ENCODE assay signal across 13 cellular contexts in genomic region chr18:44779893-44780292, GRCh38.
DNase-seq lines count a peak whose midpoint lies in the region; FAIRE-seq and TF ChIP-seq lines count a peak whose summit lies in the region.
"Had no signal": no experiment of that assay in that cellular context is flagged by ENCODE, and none has a peak within 500 bp of the region (broad histone marks: within the 10 kb centered on the region; RNA-seq: fewer than 3 reads in every experiment).

No MANE protein-coding gene starts in this region.

- H3K36me3 ChIP-seq in Caco-2 (ENCODE audit: control insufficient read depth, insufficient read depth, low read length) (no peaks in the 10 kb centered on the region), muscle layer of colon (ENCODE audit: insufficient read depth, low read length) (no peaks in the 10 kb centered on the region), sigmoid colon (no peaks in the 10 kb centered on the region), small intestine (ENCODE audit: control insufficient read depth in 2 of 2, insufficient read depth in 2 of 2, low read length in 2 of 2) (no peaks in the 10 kb centered on the region), breast epithelium (no peaks in the 10 kb centered on the region)
- H3K36me3 ChIP-seq: Peyer's patch had no signal

- H3K4me1 ChIP-seq in Caco-2 (peaks cover 17% of the 10 kb centered on the region; the same call in 1 of the 2 replicates), muscle layer of colon (ENCODE audit: insufficient read depth, low read length) (peaks cover 69% of the 10 kb centered on the region), sigmoid colon (peaks cover 0 to 70% (median 61%) of the 10 kb centered on the region in 4 donors), small intestine (ENCODE audit: control insufficient read depth in 2 of 2, insufficient read depth in 1 of 2, low read depth in 1 of 2, low read length in 1 of 2) (no peaks in the 10 kb centered on the region), breast epithelium (peaks cover 0 to 4% of the 10 kb centered on the region in 2 donors)

- DNase-seq in Caco-2: no peak
- DNase-seq in NCI-H69 (lab: John Stamatoyannopoulos, UW): peak; percentile 42
- peak; percentile 81 for DNase-seq in sigmoid colon
- DNase-seq in activated naive CD8-positive, alpha-beta T cell treated with anti-CD3 and anti-CD28 coated beads for 36 hours: no peak
- no peak for DNase-seq in small intestine
- DNase-seq in erythroblast (lab: John Stamatoyannopoulos, UW): no peak
- no peak for DNase-seq in breast epithelium (ENCODE audit: low spot score in 2 of 2)
- DNase-seq: AML-193; CD4-positive, CD25-positive, alpha-beta regulatory T cell; GDM1; NCI-H1092; Peyer's patch had no signal

- peak overlapping the region; percentile 29 for H3K27ac ChIP-seq in muscle layer of colon (ENCODE audit: low read depth, low read length)
- H3K27ac ChIP-seq in sigmoid colon: peak overlapping the region in 3 of 4 donors; percentile 72 to 80 (median 76)
- no peak overlapping the region for H3K27ac ChIP-seq in small intestine (ENCODE audit: low read depth in 1 of 2, low read length in 1 of 2)
- H3K27ac ChIP-seq in breast epithelium: no peak overlapping the region
- H3K27ac ChIP-seq: Peyer's patch had no signal

- BruUV-seq in Caco-2 (replicated peaks; lab: Mats Ljungman, UMichigan): no TSS peak

- peak in 3 of 4 donors; percentile 45 to 76 (median 46) for TF ChIP-seq EP300 in sigmoid colon (IDR thresholded peaks at IDR 0.05)

- H3K27me3 ChIP-seq in Caco-2 (replicated peaks; ENCODE audit: control insufficient read depth, insufficient read depth, low read length) (no peaks in the 10 kb centered on the region), muscle layer of colon (ENCODE audit: control insufficient read depth in 1 of 2, insufficient read depth in 2 of 2, low read length in 2 of 2) (no peaks in the 10 kb centered on the region), sigmoid colon (no peaks in the 10 kb centered on the region), small intestine (ENCODE audit: control insufficient read depth in 2 of 2, insufficient read depth in 2 of 2, low read length in 2 of 2) (no peaks in the 10 kb centered on the region), breast epithelium (no peaks in the 10 kb centered on the region)
- H3K27me3 ChIP-seq: Peyer's patch had no signal

- H3K9me3 Mint-ChIP-seq in Caco-2 (ENCODE audit: unreplicated experiment): no peaks in the 10 kb centered on the region
- no peaks in the 10 kb centered on the region for H3K9me3 Mint-ChIP-seq in activated naive CD8-positive, alpha-beta T cell treated with anti-CD3 and anti-CD28 coated beads for 36 hours

- TF ChIP-seq CTCF in Caco-2 (IDR thresholded peaks at IDR 0.05; ENCODE audit: insufficient read depth in 1 of 2, low read depth in 1 of 2, low read length in 1 of 2, severe bottlenecking in 1 of 2, unreplicated experiment in 1 of 2) (no peak), sigmoid colon (IDR thresholded peaks at IDR 0.05) (no peak), breast epithelium (IDR thresholded peaks at IDR 0.05) (no peak)

- H3K36me3 Mint-ChIP-seq in Caco-2 (ENCODE audit: insufficient read depth, unreplicated experiment): no peaks in the 10 kb centered on the region
- H3K36me3 Mint-ChIP-seq in activated naive CD8-positive, alpha-beta T cell treated with anti-CD3 and anti-CD28 coated beads for 36 hours: no peaks in the 10 kb centered on the region
- H3K36me3 Mint-ChIP-seq: CD4-positive, CD25-positive, alpha-beta regulatory T cell had no signal

- H3K9ac ChIP-seq in muscle layer of colon (ENCODE audit: low read length): no peak overlapping the region

- H3K9me3 ChIP-seq in Caco-2 (no peaks in the 10 kb centered on the region), muscle layer of colon (ENCODE audit: low read length) (no peaks in the 10 kb centered on the region), sigmoid colon (no peaks in the 10 kb centered on the region), small intestine (ENCODE audit: control insufficient read depth, low read depth) (no peaks in the 10 kb centered on the region), breast epithelium (no peaks in the 10 kb centered on the region)
- H3K9me3 ChIP-seq: Peyer's patch had no signal

- POLR2A ChIA-PET in Caco-2 (lab: Charles Lee): no interaction called here

- intact Hi-C loops in Caco-2 (cut with micrococcal nuclease; ENCODE audit: unreplicated experiment) (no loop called here), sigmoid colon (cut with DNase I) (no loop called here), breast epithelium (cut with DNase I; ENCODE audit: low total_unique reads) (no loop called here)

- peaks cover 25% of the 10 kb centered on the region for H3K4me1 Mint-ChIP-seq in Caco-2 (ENCODE audit: low read depth, unreplicated experiment)
- peaks cover 2% of the 10 kb centered on the region for H3K4me1 Mint-ChIP-seq in activated naive CD8-positive, alpha-beta T cell treated with anti-CD3 and anti-CD28 coated beads for 36 hours
- H3K4me1 Mint-ChIP-seq: CD4-positive, CD25-positive, alpha-beta regulatory T cell had no signal

- FAIRE-seq in small intestine (lab: Jason Lieb, UNC): no peak

- TF ChIP-seq POLR2A in sigmoid colon (IDR thresholded peaks at IDR 0.05) (no peak), erythroblast (IDR thresholded peaks at IDR 0.05; ENCODE audit: low read length) (no peak), breast epithelium (IDR thresholded peaks at IDR 0.05) (no peak)

- no peaks in the 10 kb centered on the region for H3K27me3 Mint-ChIP-seq in Caco-2 (ENCODE audit: insufficient read depth, unreplicated experiment)
- peaks cover 18% of the 10 kb centered on the region for H3K27me3 Mint-ChIP-seq in activated naive CD8-positive, alpha-beta T cell treated with anti-CD3 and anti-CD28 coated beads for 36 hours

- peak overlapping the region; percentile 13 for H3K27ac Mint-ChIP-seq in Caco-2 (ENCODE audit: unreplicated experiment)
- no peak overlapping the region for H3K27ac Mint-ChIP-seq in activated naive CD8-positive, alpha-beta T cell treated with anti-CD3 and anti-CD28 coated beads for 36 hours
- H3K27ac Mint-ChIP-seq: CD4-positive, CD25-positive, alpha-beta regulatory T cell had no signal

- no peak overlapping the region for H3K4me3 Mint-ChIP-seq in Caco-2 (ENCODE audit: unreplicated experiment)
- no peak overlapping the region for H3K4me3 Mint-ChIP-seq in activated naive CD8-positive, alpha-beta T cell treated with anti-CD3 and anti-CD28 coated beads for 36 hours
- H3K4me3 Mint-ChIP-seq: CD4-positive, CD25-positive, alpha-beta regulatory T cell had no signal

- H3K4me3 ChIP-seq in Caco-2 (ENCODE audit: low read depth, low read length): no peak overlapping the region
- peak overlapping the region in 1 of 2 donors; percentile 3 for H3K4me3 ChIP-seq in muscle layer of colon (ENCODE audit: low read depth in 1 of 2, low read length in 2 of 2)
- no peak overlapping the region for H3K4me3 ChIP-seq in sigmoid colon
- H3K4me3 ChIP-seq in small intestine (ENCODE audit: low read depth in 1 of 2, low read length in 2 of 2): no peak overlapping the region
- no peak overlapping the region for H3K4me3 ChIP-seq in breast epithelium
- H3K4me3 ChIP-seq: Peyer's patch had no signal

- CTCF ChIA-PET in Caco-2 (lab: Charles Lee): no interaction called here

- 90 to 91% methylated on average over 10 of the region's 10 CpGs for WGBS in sigmoid colon, 2 donors
- WGBS in small intestine, 3 donors: 91 to 92% (median 91%) methylated on average over 10 of the region's 10 CpGs

Comparison
In these comparisons a context has a peak if more than half of its experiments do, and no peak if none do; other contexts are left out.
1. DNase-seq: peak in NCI-H69 (single experiment) and sigmoid colon (single experiment); none in Caco-2 (0 of 2), activated naive CD8-positive, alpha-beta T cell treated with anti-CD3 and anti-CD28 coated beads for 36 hours (single experiment), small intestine (single experiment), erythroblast (0 of 2) and breast epithelium (0 of 2).
2. H3K27ac ChIP-seq: peak in muscle layer of colon (single experiment) and sigmoid colon (3 of 4); none in small intestine (0 of 2) and breast epithelium (0 of 2).